Comparison of ENCODE assay signal across 19 cellular contexts in the genomic region with DNA sequence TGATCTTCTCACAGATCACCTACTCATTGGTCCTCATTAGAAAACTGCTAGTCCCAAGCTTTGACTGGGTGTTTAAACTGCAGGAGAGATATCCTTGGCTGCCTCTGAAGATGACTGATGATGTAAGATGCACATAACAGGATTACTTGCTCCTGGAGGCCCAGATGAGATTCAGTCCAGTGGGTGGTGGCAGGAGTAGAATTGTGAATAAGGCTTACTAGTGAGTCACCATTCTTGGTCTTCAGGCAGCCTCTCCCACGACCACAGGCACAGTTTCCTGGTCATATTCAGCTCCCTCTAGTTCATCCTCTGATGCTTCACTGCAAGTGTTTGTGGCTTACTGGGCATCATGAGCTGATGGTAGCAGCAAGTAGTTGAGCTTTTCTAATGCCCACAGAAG. TPM values are rescaled to one million over a fixed set of nuclear protein-coding genes. Genes with fewer than 3 reads are reported as not detected.
DNase-seq lines count a peak whose midpoint lies in the region; ATAC-seq and TF ChIP-seq lines count a peak whose summit lies in the region.
"Had no signal": no experiment of that assay in that cellular context is flagged by ENCODE, and none has a peak within 500 bp of the region (broad histone marks: within the 10 kb centered on the region; RNA-seq: fewer than 3 reads in every experiment).

No MANE protein-coding gene starts in this region.

- TF ChIP-seq CTCF in omental fat pad (IDR thresholded peaks at IDR 0.05): no peak

- H3K79me2 ChIP-seq in GM23248 (ENCODE audit: insufficient read depth): no peaks in the 10 kb centered on the region

- peak; percentile 93 for ATAC-seq in omental fat pad (ENCODE audit: low FRiP score)
- no peak for ATAC-seq in GM21526 (IDR thresholded peaks at IDR 0.05; ENCODE audit: low FRiP score, unreplicated experiment)
- ATAC-seq in HG02852 (IDR thresholded peaks at IDR 0.05; ENCODE audit: unreplicated experiment): no peak
- ATAC-seq: heart left ventricle; naive thymus-derived CD4-positive, alpha-beta T cell; upper lobe of right lung had no signal

- H3K9me2 ChIP-seq in GM23248 (ENCODE audit: insufficient read depth): no peaks in the 10 kb centered on the region

- no peak overlapping the region for H3K4me3 ChIP-seq in GM23248
- H3K4me3 ChIP-seq: BLaER1 treated with 17β-estradiol and CSF1 and Interleukin-3, amounts not matched to agents 10 nM and 100 nM; heart left ventricle; upper lobe of right lung had no signal

- in situ Hi-C loops in GM23248 (cut with MboI): no loop called here

- no peak overlapping the region for H3K4me2 ChIP-seq in GM23248 (ENCODE audit: unreplicated experiment)
- H3K4me2 ChIP-seq: BLaER1 treated with 17β-estradiol and CSF1 and Interleukin-3, amounts not matched to agents 10 nM and 100 nM had no signal

- no peaks in the 10 kb centered on the region; the same call in 1 of the 2 replicates for H3F3A ChIP-seq in GM23248 (ENCODE audit: insufficient read depth)

- H2AFZ ChIP-seq in GM23248: no peak overlapping the region

- H3K27me3 ChIP-seq in GM23248 (replicated peaks; ENCODE audit: insufficient read depth): 0 out of 2 replicates have a peak, but pooled peaks cover 3% of the 10 kb centered on the region
- H3K27me3 ChIP-seq: BLaER1 treated with 17β-estradiol and CSF1 and Interleukin-3, amounts not matched to agents 10 nM and 100 nM; upper lobe of right lung had no signal

- H3K36me3 ChIP-seq in GM23248 (ENCODE audit: low read depth): no peaks in the 10 kb centered on the region
- H3K36me3 ChIP-seq: BLaER1 treated with 17β-estradiol and CSF1 and Interleukin-3, amounts not matched to agents 10 nM and 100 nM; heart left ventricle; upper lobe of right lung had no signal

- no peaks in the 10 kb centered on the region for H4K20me1 ChIP-seq in GM23248 (ENCODE audit: insufficient read depth)
- H4K20me1 ChIP-seq: BLaER1 treated with 17β-estradiol and CSF1 and Interleukin-3, amounts not matched to agents 10 nM and 100 nM had no signal

- H3K9ac ChIP-seq in GM23248: no peak overlapping the region
- H3K9ac ChIP-seq: BLaER1 treated with 17β-estradiol and CSF1 and Interleukin-3, amounts not matched to agents 10 nM and 100 nM had no signal

- 0% methylated on average over 1 of the region's 1 CpG for WGBS in GM23248 (ENCODE audit: low coverage in 1 of 2, low lambda C conversion rate in 2 of 2, missing lambda C conversion rate in 2 of 2), 2 experiments

- no peak overlapping the region for H3K27ac ChIP-seq in GM23248
- H3K27ac ChIP-seq: BLaER1 treated with 17β-estradiol and CSF1 and Interleukin-3, amounts not matched to agents 10 nM and 100 nM; heart left ventricle; upper lobe of right lung had no signal

- no peaks in the 10 kb centered on the region for H3K4me1 ChIP-seq in GM23248 (ENCODE audit: insufficient read depth)
- H3K4me1 ChIP-seq: BLaER1 treated with 17β-estradiol and CSF1 and Interleukin-3, amounts not matched to agents 10 nM and 100 nM; heart left ventricle; upper lobe of right lung had no signal

- peak; percentile 63 for DNase-seq in GM23248
- DNase-seq in NCI-H82 (lab: John Stamatoyannopoulos, UW): peak; percentile 83
- DNase-seq in dedifferentiated amniotic fluid mesenchymal stem cell (ENCODE audit: extremely low spot score): peak; percentile 50
- no peak for DNase-seq in omental fat pad (ENCODE audit: low spot score)
- no peak for DNase-seq in foreskin melanocyte
- DNase-seq: activated CD4-positive, alpha-beta T cell treated with anti-CD3 and anti-CD28 coated beads, Interleukin-2, amount 10 ng/mL, durations not matched to agents 7 days and 5 days; effector memory CD4-positive, alpha-beta T cell; heart left ventricle; naive thymus-derived CD4-positive, alpha-beta T cell; NCI-H1436; NCI-H446 treated with DMSO at 0.1 percent for 48 hours; retina; stimulated activated CD4-positive, alpha-beta T cell treated with anti-CD3 and anti-CD28 coated beads, Interleukin-2, amount 100 ng/mL, for 48 hours; upper lobe of right lung had no signal

- no peaks in the 10 kb centered on the region for H3K9me3 ChIP-seq in GM23248 (ENCODE audit: low read depth)
- H3K9me3 ChIP-seq: BLaER1 treated with 17β-estradiol and CSF1 and Interleukin-3, amounts not matched to agents 10 nM and 100 nM; heart left ventricle; upper lobe of right lung had no signal

RNA-seq across cellular contexts. Expression of a gene that starts 12.1 kb away (rescaled TPM):
- not detected in 2 replicates for total RNA-seq in GM23248 (2014; rRNA removed; shearing (Covaris generic))
- polyA plus RNA-seq in GM23248 (2016; fragmentation: Nextera tagmentation; extraction: Ambion mirVana): not detected in 2 replicates
- 10 to 100 TPM in 2 of 4 donors, 1 to 10 TPM in 1, not detected in 1; 7.8 to 50.5 (median 10.8) TPM for total RNA-seq in omental fat pad
- total RNA-seq: activated CD4-positive, alpha-beta T cell treated with anti-CD3 and anti-CD28 coated beads, Interleukin-2, amount 10 ng/mL, durations not matched to agents 7 days and 5 days; activated T-helper 1 cell treated with anti-CD3 and anti-CD28 coated beads, Interleukin-12 subunit alpha, Interleukin-12 subunit beta, Interleukin-2, Interleukin-4 antibody, amounts not matched to agents 30 ng/mL and 10 ng/mL and 1 ng/mL, durations not matched to agents 14 hours and 24 hours and 36 hours; naive thymus-derived CD4-positive, alpha-beta T cell; RPMI7951 had no signal
- polyA plus RNA-seq: naive thymus-derived CD4-positive, alpha-beta T cell had no signal

Comparison
In these comparisons a context has a peak if more than half of its experiments do, and no peak if none do; other contexts are left out.
1. DNase-seq: peak in GM23248 (single experiment), NCI-H82 (single experiment) and dedifferentiated amniotic fluid mesenchymal stem cell (single experiment); none in omental fat pad (single experiment) and foreskin melanocyte (single experiment).